Comparison of ENCODE assay signal across 13 cellular contexts in genomic region chr2:219059375-219059724, GRCh38. TPM values are rescaled to one million over a fixed set of nuclear protein-coding genes. Genes with fewer than 3 reads are reported as not detected.
DNase-seq lines count a peak whose midpoint lies in the region; ATAC-seq and TF ChIP-seq lines count a peak whose summit lies in the region.
"Had no signal": no experiment of that assay in that cellular context is flagged by ENCODE, and none has a peak within 500 bp of the region (broad histone marks: within the 10 kb centered on the region; RNA-seq: fewer than 3 reads in every experiment).

No MANE protein-coding gene starts in this region.

- peaks cover 6% of the 10 kb centered on the region for H3K4me1 ChIP-seq in adipocyte (ENCODE audit: control insufficient read depth, insufficient read depth, low read length)
- H3K4me1 ChIP-seq in mucosa of stomach (ENCODE audit: control insufficient read depth, insufficient read depth, low read length): peaks cover 38% of the 10 kb centered on the region
- peaks cover 30 to 42% of the 10 kb centered on the region in 2 donors for H3K4me1 ChIP-seq in thoracic aorta (ENCODE audit: control insufficient read depth in 1 of 2, low read depth in 2 of 2)

- H3K27me3 ChIP-seq in adipocyte (replicated peaks; ENCODE audit: control insufficient read depth, insufficient read depth, low read length): peaks cover 74% of the 10 kb centered on the region
- H3K27me3 ChIP-seq in mucosa of stomach (ENCODE audit: control insufficient read depth, insufficient read depth, low read length): peaks cover 57% of the 10 kb centered on the region
- H3K27me3 ChIP-seq in thoracic aorta (replicated peaks; ENCODE audit: insufficient read depth): peaks cover 28% of the 10 kb centered on the region

- ATAC-seq in activated CD4-positive, alpha-beta T cell treated with anti-CD3 and anti-CD28 coated beads for 36 hours: no peak
- ATAC-seq in thoracic aorta (ENCODE audit: insufficient number of reproducible peaks, low FRiP score, low read depth) (no peak), HG03442 (IDR thresholded peaks at IDR 0.05; ENCODE audit: unreplicated experiment) (no peak), GM21381 (IDR thresholded peaks at IDR 0.05; ENCODE audit: unreplicated experiment) (no peak)

- no peaks in the 10 kb centered on the region for H3K36me3 ChIP-seq in adipocyte (ENCODE audit: control insufficient read depth, insufficient read depth, low read length, severe bottlenecking)
- H3K36me3 ChIP-seq in mucosa of stomach (ENCODE audit: control insufficient read depth, insufficient read depth, low read length): peaks cover 5% of the 10 kb centered on the region
- no peaks in the 10 kb centered on the region for H3K36me3 ChIP-seq in thoracic aorta

- H3K9me3 ChIP-seq in adipocyte (ENCODE audit: control insufficient read depth, low read length) (no peaks in the 10 kb centered on the region), mucosa of stomach (ENCODE audit: control insufficient read depth, low read length) (no peaks in the 10 kb centered on the region), thoracic aorta (no peaks in the 10 kb centered on the region)

- no peaks in the 10 kb centered on the region for H3K9me3 Mint-ChIP-seq in activated CD4-positive, alpha-beta T cell treated with anti-CD3 and anti-CD28 coated beads for 36 hours (ENCODE audit: low read depth)
- H3K9me3 Mint-ChIP-seq: brain had no signal

- CTCF ChIA-PET in activated CD4-positive, alpha-beta T cell treated with anti-CD3 and anti-CD28 coated beads for 36 hours (lab: Charles Lee): interaction anchor here (0.6 to 8.9 kb wide), 13 partner anchors 10 to 236 kb away, joined by 3 to 125 read pairs (median 8); partner anchors contain the start of gene CFAP65

- H3K9ac ChIP-seq in adipocyte (ENCODE audit: low read length) (no peak overlapping the region), mucosa of stomach (ENCODE audit: low read length) (peak overlapping the region; percentile 80)

- DNase-seq in activated CD4-positive, alpha-beta T cell treated with anti-CD3 and anti-CD28 coated beads for 36 hours: no peak
- DNase-seq in activated CD4-positive, alpha-beta T cell treated with anti-CD3 and anti-CD28 coated beads for 48 hours: no peak
- no peak for DNase-seq in adipocyte (ENCODE audit: low read depth)
- DNase-seq in thoracic aorta (ENCODE audit: low spot score): no peak
- DNase-seq in NAMALWA (ENCODE audit: low spot score): no peak
- DNase-seq: NCI-H2081 treated with DMSO at 0.1 percent for 48 hours; stimulated activated naive CD4-positive, alpha-beta T cell treated with Interleukin-2 at 50 U/mL for 16 hours had no signal

- H3K4me3 Mint-ChIP-seq in activated CD4-positive, alpha-beta T cell treated with anti-CD3 and anti-CD28 coated beads for 36 hours: peak overlapping the region; percentile 15

- H3K4me3 ChIP-seq in adipocyte (ENCODE audit: low read length) (peak overlapping the region; percentile 22), mucosa of stomach (ENCODE audit: low read length) (peak overlapping the region; percentile 82), thoracic aorta (peak overlapping the region; percentile 54)

- TF ChIP-seq CTCF in thoracic aorta (IDR thresholded peaks at IDR 0.05): no peak

- peaks cover 61% of the 10 kb centered on the region for H3K27me3 Mint-ChIP-seq in activated CD4-positive, alpha-beta T cell treated with anti-CD3 and anti-CD28 coated beads for 36 hours

- H3K36me3 Mint-ChIP-seq in activated CD4-positive, alpha-beta T cell treated with anti-CD3 and anti-CD28 coated beads for 36 hours (ENCODE audit: low read depth): no peaks in the 10 kb centered on the region
- H3K36me3 Mint-ChIP-seq: brain had no signal

- no peak overlapping the region for H3K27ac Mint-ChIP-seq in activated CD4-positive, alpha-beta T cell treated with anti-CD3 and anti-CD28 coated beads for 36 hours
- H3K27ac Mint-ChIP-seq: brain had no signal

- POLR2A ChIA-PET in activated CD4-positive, alpha-beta T cell treated with anti-CD3 and anti-CD28 coated beads for 36 hours (lab: Charles Lee): no interaction called here

- intact Hi-C loops in activated CD4-positive, alpha-beta T cell treated with anti-CD3 and anti-CD28 coated beads for 36 hours (cut with DNase I, micrococcal nuclease): loop anchor here (2.0 to 5.0 kb wide), 4 partner anchors 63 to 293 kb away; no protein-coding TSS in a partner anchor

- H3K27ac ChIP-seq in thoracic aorta: no peak overlapping the region

- peaks cover 19% of the 10 kb centered on the region for H3K4me1 Mint-ChIP-seq in activated CD4-positive, alpha-beta T cell treated with anti-CD3 and anti-CD28 coated beads for 36 hours

RNA-seq across cellular contexts. Expression of gene IHH, which starts 1.4 kb away (rescaled TPM):
- total RNA-seq in activated CD4-positive, alpha-beta T cell treated with anti-CD3 and anti-CD28 coated beads for 36 hours: under 1 TPM in 1 of 2 experiments, not detected in 1; 0.12 TPM
- total RNA-seq in thoracic aorta: 1 to 10 TPM in 1 of 2 donors, not detected in 1; 1.6 TPM
- total RNA-seq: endothelial cell of umbilical vein, G401 had no signal

RNA-seq across cellular contexts. Expression of gene CFAP65, which starts 18.0 kb away (rescaled TPM):
- total RNA-seq in activated CD4-positive, alpha-beta T cell treated with anti-CD3 and anti-CD28 coated beads for 36 hours: not detected
- total RNA-seq in thoracic aorta: not detected
- total RNA-seq: endothelial cell of umbilical vein, G401 had no signal

Comparison
In these comparisons a context has a peak if more than half of its experiments do, and no peak if none do; other contexts are left out.
1. H3K4me3 ChIP-seq: peak in every context shown above with its lines; median percentile 82 in mucosa of stomach; 54 in thoracic aorta; 22 in adipocyte.